ENCODE assay signal across 12 cellular contexts in genomic region chr10:36023939-36024338, GRCh38.
DNase-seq lines count a peak whose midpoint lies in the region; FAIRE-seq and TF ChIP-seq lines count a peak whose summit lies in the region.
"Had no signal": no experiment of that assay in that cellular context is flagged by ENCODE, and none has a peak within 500 bp of the region (broad histone marks: within the 10 kb centered on the region; RNA-seq: fewer than 3 reads in every experiment).

No MANE protein-coding gene starts in this region.

- H3K4me2 ChIP-seq in keratinocyte (ENCODE audit: control insufficient read depth, extremely low read depth, insufficient read depth, low read depth, low read length): no peak overlapping the region

- no peaks in the 10 kb centered on the region for H3K9me3 ChIP-seq in AG04450 (ENCODE audit: control insufficient read depth, insufficient read depth, low read length)
- no peaks in the 10 kb centered on the region for H3K9me3 ChIP-seq in keratinocyte (ENCODE audit: control insufficient read depth, low read depth, low read length)
- H3K9me3 ChIP-seq: Caco-2 had no signal

- dilution Hi-C loops in keratinocyte (cut with MboI; ENCODE audit: extremely low pct_ligation_motif_present, low sequenced_read_pairs): no loop called here

- no peaks in the 10 kb centered on the region for H3K9me1 ChIP-seq in keratinocyte (ENCODE audit: control insufficient read depth, extremely low read depth, insufficient read depth, low read length)

- H2AFZ ChIP-seq in keratinocyte (ENCODE audit: control insufficient read depth, low read length): no peak overlapping the region

- no peaks in the 10 kb centered on the region for H3K4me1 ChIP-seq in keratinocyte (ENCODE audit: control insufficient read depth, extremely low read depth, insufficient read depth, low read length)
- H3K4me1 ChIP-seq: Caco-2 had no signal

- H3K4me3 ChIP-seq in AG04450 (ENCODE audit: low read depth, low read length): no peak overlapping the region
- no peak overlapping the region for H3K4me3 ChIP-seq in keratinocyte (ENCODE audit: control insufficient read depth in 2 of 3, extremely low read depth in 1 of 3, insufficient read depth in 2 of 3, low read depth in 1 of 3, low read length in 3 of 3)

- no peaks in the 10 kb centered on the region for H3K27me3 ChIP-seq in AG04450 (ENCODE audit: control insufficient read depth, insufficient read depth, low read length)
- H3K27me3 ChIP-seq in keratinocyte (ENCODE audit: control insufficient read depth, extremely low read depth, insufficient read depth, low read length): no peaks in the 10 kb centered on the region

- H3K36me3 ChIP-seq in keratinocyte (ENCODE audit: control insufficient read depth in 2 of 2, extremely low read depth in 1 of 2, insufficient read depth in 2 of 2, low read length in 2 of 2): no peaks in the 10 kb centered on the region

- FAIRE-seq in keratinocyte (lab: Jason Lieb, UNC): no peak

- DNase-seq in AG04450 (ENCODE audit: low read depth, low spot score): peak; percentile 26
- DNase-seq in HK-2 (ENCODE audit: unreplicated experiment): peak; percentile 8
- peak; percentile 90 for DNase-seq in astrocyte of the hippocampus (ENCODE audit: low read depth, low spot score)
- DNase-seq in keratinocyte (ENCODE audit: low read depth, low spot score): peak; percentile 5
- DNase-seq in activated T-cell treated with anti-CD3 and anti-CD28 coated beads, Interleukin-2, amount 50 U/mL, for 1 hour: no peak
- no peak for DNase-seq in NCI-H2171 treated with DMSO at 0.1 percent for 48 hours (lab: John Stamatoyannopoulos, UW)
- no peak for DNase-seq in activated naive CD4-positive, alpha-beta T cell treated with anti-CD3 and anti-CD28 coated beads, Interleukin-2, amount 50 U/mL, for 16 hours
- DNase-seq in DMS153 (lab: John Stamatoyannopoulos, UW): no peak
- DNase-seq: activated T-cell treated with anti-CD3 and anti-CD28 coated beads, Interleukin-2, amount 50 U/mL, for 24 hours; Caco-2; NCI-H510A; retina had no signal

- CTCF ChIA-PET in AG04450 (lab: Charles Lee): interaction anchor here (0.6 kb wide), 1 partner anchor 31 kb away, joined by 4 read pairs; no protein-coding TSS in a partner anchor

- H4K20me1 ChIP-seq in keratinocyte (ENCODE audit: control insufficient read depth, extremely low read depth, insufficient read depth, low read length): no peaks in the 10 kb centered on the region

- H3K9ac ChIP-seq in keratinocyte (ENCODE audit: control insufficient read depth, extremely low read depth, insufficient read depth, low read length): no peak overlapping the region

- no peaks in the 10 kb centered on the region for H3K79me2 ChIP-seq in keratinocyte (ENCODE audit: control insufficient read depth, insufficient read depth, low read length)

- H3K27ac ChIP-seq in AG04450 (ENCODE audit: low read depth, low read length) (no peak overlapping the region), keratinocyte (ENCODE audit: control insufficient read depth, insufficient read depth, low read length) (no peak overlapping the region)

- POLR2A ChIA-PET in AG04450 (lab: Yijun Ruan, JAX): no interaction called here

- TF ChIP-seq CTCF in AG04450 (IDR thresholded peaks at IDR 0.05; ENCODE audit: low read depth, low read length): no peak
- no peak for TF ChIP-seq CTCF in keratinocyte (optimal IDR thresholded peaks at IDR 0.05 in 1 of 3, IDR thresholded peaks at IDR 0.05 in 1 of 3, conservative IDR thresholded peaks at IDR 0.05 in 1 of 3; ENCODE audit: extremely low read depth in 1 of 3, insufficient read depth in 2 of 3, low read length in 3 of 3)

Comparison
In these comparisons a context has a peak if more than half of its experiments do, and no peak if none do; other contexts are left out.
1. DNase-seq: peak in AG04450 (single experiment), HK-2 (single experiment), astrocyte of the hippocampus (single experiment) and keratinocyte (single experiment); none in activated T-cell treated with anti-CD3 and anti-CD28 coated beads, Interleukin-2, amount 50 U/mL, for 1 hour (single experiment), NCI-H2171 treated with DMSO at 0.1 percent for 48 hours (single experiment), activated naive CD4-positive, alpha-beta T cell treated with anti-CD3 and anti-CD28 coated beads, Interleukin-2, amount 50 U/mL, for 16 hours (single experiment) and DMS153 (single experiment).